16 cellular contexts compared by ENCODE assay signal in the genomic region with DNA sequence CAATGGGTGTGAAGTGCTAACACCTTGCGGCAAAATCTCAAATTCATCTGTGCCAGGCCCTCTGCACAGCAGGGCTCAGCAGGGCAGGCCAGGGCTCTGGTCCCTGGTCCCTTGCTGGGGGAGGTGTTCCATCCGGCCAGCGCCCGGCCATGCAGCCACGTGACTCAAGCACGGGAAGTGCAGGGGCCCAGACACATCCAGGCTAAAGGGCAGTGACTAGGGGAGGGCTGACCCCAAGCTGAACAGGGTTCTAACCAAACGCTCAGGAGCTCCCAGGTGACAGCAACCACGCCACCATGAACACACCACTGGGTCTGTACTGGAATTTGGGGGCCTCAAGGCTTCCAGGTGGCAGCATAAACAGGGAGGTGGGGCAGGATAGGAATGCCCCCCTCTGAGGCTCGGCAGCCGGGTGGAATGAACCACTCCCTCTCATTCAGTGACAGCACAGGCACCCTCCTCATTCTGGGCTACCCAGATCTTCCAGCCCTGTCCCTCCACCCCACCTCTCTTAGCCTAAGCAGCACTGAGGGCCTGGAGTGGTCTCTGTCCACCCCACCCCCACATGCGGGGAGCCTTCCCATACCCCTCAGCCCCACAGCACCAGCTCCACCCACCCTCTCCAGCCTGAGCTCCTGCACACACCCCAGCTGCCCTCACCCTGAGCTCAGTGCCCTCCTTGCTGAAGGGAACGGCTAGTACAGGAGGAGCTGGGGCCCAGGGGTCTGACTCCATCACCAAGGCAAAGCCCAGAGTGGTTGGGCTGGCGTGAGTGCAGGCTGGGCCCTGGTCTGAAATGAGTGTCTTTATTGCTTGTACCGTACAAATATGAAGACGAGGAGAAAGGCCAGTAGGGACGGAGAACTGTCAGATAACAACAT. TPM values are rescaled to one million over a fixed set of nuclear protein-coding genes. Genes with fewer than 3 reads are reported as not detected.
DNase-seq lines count a peak whose midpoint lies in the region; ATAC-seq, FAIRE-seq and TF ChIP-seq lines count a peak whose summit lies in the region.
"Had no signal": no experiment of that assay in that cellular context is flagged by ENCODE, and none has a peak within 500 bp of the region (broad histone marks: within the 10 kb centered on the region; RNA-seq: fewer than 3 reads in every experiment).

No MANE protein-coding gene starts in this region.

- WGBS in K562 (ENCODE audit: insufficient coverage, low coverage, missing lambda C conversion rate), result 16% methylated on average over 13 of the region's 16 CpGs

- H3K9me1 ChIP-seq in K562 (ENCODE audit: control insufficient read depth, insufficient read depth, low read length), result no peaks in the 10 kb centered on the region

- no peaks in the 10 kb centered on the region for H3K9me2 ChIP-seq in GM23338 (ENCODE audit: insufficient read depth)

- TF ChIP-seq EP300 in K562 (IDR thresholded peaks at IDR 0.05; ENCODE audit: low read length), result no peak

- H3K4me3 ChIP-seq in GM23338 (peak overlapping the region; percentile 13; the same call in 1 of the 2 replicates), K562 (no peak overlapping the region; the same call in 1 of the 2 replicates)
- H3K4me3 ChIP-seq: HAP-1, tibial artery had no signal

- TF ChIP-seq RAD21 in K562 (CRISPR knock-in tag; conservative IDR thresholded peaks at IDR 0.05 in 1 of 2, IDR thresholded peaks at IDR 0.05 in 1 of 2), result no peak

- H4K20me1 ChIP-seq in GM23338 (replicated peaks; ENCODE audit: insufficient read depth), result no peaks in the 10 kb centered on the region
- H4K20me1 ChIP-seq in K562 (replicated peaks; ENCODE audit: control insufficient read depth, insufficient read depth, low read length), result no peaks in the 10 kb centered on the region

- H3K4me3 Mint-ChIP-seq in GM23338, result peak overlapping the region; percentile 39; the same call in 2 of the 3 replicates
- H3K4me3 Mint-ChIP-seq: activated T-cell treated with anti-CD3 and anti-CD28 coated beads, Interleukin-2, amount 50 U/mL, for 4 hours had no signal

- peak overlapping the region; percentile 68 for H3K4me2 ChIP-seq in GM23338
- H3K4me2 ChIP-seq in K562 (ENCODE audit: insufficient read depth, low read length), result peak overlapping the region; percentile 57

- H3K79me2 ChIP-seq in GM23338 (replicated peaks; ENCODE audit: insufficient read depth), result no peaks in the 10 kb centered on the region
- no peaks in the 10 kb centered on the region for H3K79me2 ChIP-seq in K562 (ENCODE audit: control insufficient read depth, insufficient read depth, low read length)

- peak overlapping the region; percentile 63; the same call in 1 of the 2 replicates for H3K27ac ChIP-seq in GM23338 (ENCODE audit: low read depth)
- peak overlapping the region; percentile 70 for H3K27ac ChIP-seq in K562 (ENCODE audit: extremely low read depth, low read depth, low read length)
- H3K27ac ChIP-seq: tibial artery had no signal

- peaks cover 8% of the 10 kb centered on the region; the same call in 2 of the 3 replicates for H3K36me3 Mint-ChIP-seq in GM23338 (ENCODE audit: low read depth)

- in situ Hi-C loops in K562 (cut with MboI), result no loop called here

- DNase-seq in GM23338 (ENCODE audit: low spot score) (peak; percentile 71), K562 (ENCODE audit: extremely low read depth in 1 of 4, low spot score in 3 of 4) (peak; percentile 75 to 88 (median 78)), iPS-NIHi11 (ENCODE audit: low spot score) (peak; percentile 78), sciatic nerve (ENCODE audit: low spot score) (no peak), midbrain (lab: John Stamatoyannopoulos, UW) (no peak), head of caudate nucleus (no peak)
- DNase-seq: activated T-cell treated with anti-CD3 and anti-CD28 coated beads, Interleukin-2, amount 50 U/mL, for 4 hours; foreskin melanocyte; naive thymus-derived CD4-positive, alpha-beta T cell; NCI-H774; stimulated activated CD4-positive, alpha-beta T cell treated with anti-CD3 and anti-CD28 coated beads, Interleukin-4, amount 100 ng/mL, for 4 hours had no signal

- peak overlapping the region; percentile 13 to 86 for H3K9ac ChIP-seq in K562 (ENCODE audit: insufficient read depth in 1 of 2, low read depth in 2 of 2, low read length in 2 of 2)

- H3K4me1 Mint-ChIP-seq in GM23338, result peaks cover 28% of the 10 kb centered on the region

- intact Hi-C loops in K562 (cut with micrococcal nuclease) (loop anchor here (5.0 kb wide), 1 partner anchor 41 kb away; no protein-coding TSS in a partner anchor), sciatic nerve (cut with DNase I) (no loop called here), head of caudate nucleus (cut with DNase I) (loop anchor here (5.0 kb wide), 1 partner anchor 51 kb away; no protein-coding TSS in a partner anchor)

- peak overlapping the region; percentile 92 for H3K27ac Mint-ChIP-seq in GM23338

- H3K27me3 ChIP-seq in GM23338 (ENCODE audit: insufficient read depth) (peaks cover 16% of the 10 kb centered on the region), K562 (ENCODE audit: control insufficient read depth in 2 of 2, insufficient read depth in 2 of 2, low read length in 2 of 2) (no peaks in the 10 kb centered on the region)

- no peaks in the 10 kb centered on the region for H3K9me3 ChIP-seq in K562 (replicated peaks; ENCODE audit: control insufficient read depth, insufficient read depth, low read depth, low read length)
- H3K9me3 ChIP-seq: HAP-1, tibial artery had no signal

- 0 out of 3 replicates have a peak, but pooled peaks cover 1% of the 10 kb centered on the region for H3K9me3 Mint-ChIP-seq in GM23338
- H3K9me3 Mint-ChIP-seq: activated T-cell treated with anti-CD3 and anti-CD28 coated beads, Interleukin-2, amount 50 U/mL, for 4 hours; naive thymus-derived CD4-positive, alpha-beta T cell had no signal

- POLR2A ChIA-PET in K562 (lab: Yijun Ruan, JAX), result interaction anchor here (0.6 to 2.0 kb wide), 4 partner anchors 12 to 57 kb away, joined by 3 to 7 read pairs (median 6); a partner anchor contains a TSS

- H2AFZ ChIP-seq in GM23338, result 0 out of 2 replicates have a peak overlapping the region, but pooled peaks have one; percentile 38
- peak overlapping the region; percentile 37 for H2AFZ ChIP-seq in K562 (ENCODE audit: low read depth, low read length)

- no peak for TF ChIP-seq CTCF in GM23338 (conservative IDR thresholded peaks at IDR 0.05; ENCODE audit: low read depth in 2 of 2)
- TF ChIP-seq CTCF in K562 (IDR thresholded peaks at IDR 0.05 in 2 of 3, conservative IDR thresholded peaks at IDR 0.05 in 1 of 3; ENCODE audit: insufficient read depth in 2 of 3, low read depth in 1 of 3, low read length in 3 of 3), result no peak

- peak; percentile 64 for TF ChIP-seq POLR2A in K562 (conservative IDR thresholded peaks at IDR 0.05)

- BruUV-seq in K562 (replicated peaks; lab: Mats Ljungman, UMichigan), result no TSS peak

- CTCF ChIA-PET in K562 (lab: Yijun Ruan, JAX; ENCODE audit: low intra/inter-chr PET ratio), result no interaction called here

- H3K27me3 Mint-ChIP-seq in GM23338 (ENCODE audit: insufficient read depth, low read depth, poor library complexity), result peaks cover 24% of the 10 kb centered on the region

- FAIRE-seq in K562 (lab: Jason Lieb, UNC), result peak; percentile 91
- FAIRE-seq: bronchial epithelial cell had no signal

- peak; percentile 75 for ATAC-seq in GM23338
- peak; percentile 90 for ATAC-seq in K562
- ATAC-seq in sciatic nerve, result peak; percentile 71
- no peak for ATAC-seq in GM21360 (IDR thresholded peaks at IDR 0.05; ENCODE audit: unreplicated experiment)
- ATAC-seq in GM21723 (IDR thresholded peaks at IDR 0.05; ENCODE audit: unreplicated experiment), result no peak
- ATAC-seq: activated T-cell treated with anti-CD3 and anti-CD28 coated beads, Interleukin-2, amount 50 U/mL, for 4 hours had no signal

- H3F3A ChIP-seq in GM23338 (replicated peaks; ENCODE audit: low read depth), result 0 out of 2 replicates have a peak, but pooled peaks cover 3% of the 10 kb centered on the region

- H3K36me3 ChIP-seq in GM23338 (ENCODE audit: insufficient read depth), result no peaks in the 10 kb centered on the region
- H3K36me3 ChIP-seq in K562 (ENCODE audit: control insufficient read depth, insufficient read depth, low read length), result peaks cover 41% of the 10 kb centered on the region; the same call in 2 of the 3 replicates

- H3K4me1 ChIP-seq in GM23338 (ENCODE audit: insufficient read depth) (peaks cover 21% of the 10 kb centered on the region), K562 (replicated peaks in 1 of 2; ENCODE audit: control insufficient read depth in 2 of 2, insufficient read depth in 2 of 2, low read length in 2 of 2) (peaks cover 25 to 53% of the 10 kb centered on the region in 2 experiments)
- H3K4me1 ChIP-seq: HAP-1 had no signal

RNA-seq across cellular contexts. Expression of a gene that starts 5.3 kb away (rescaled TPM):
- 0.39 and 7.1 TPM in 2 replicates for total RNA-seq in GM23338 (2014; rRNA removed; shearing (Covaris generic))
- 2.2 and 3.3 TPM in 2 replicates for polyA plus RNA-seq in GM23338 (2016; fragmentation: Nextera tagmentation; extraction: Ambion mirVana)
- total RNA-seq in K562 (2011; cell fraction: chromatin; rRNA removed; ENCODE audit: low replicate concordance), result 0.21 TPM in 1 of 2 replicates, not detected in the other
- total RNA-seq in K562 (2011; cell fraction: nucleolus; rRNA removed), result not detected in 2 replicates
- not detected in 2 replicates for total RNA-seq in K562 (2011; cell fraction: nucleoplasm; rRNA removed)
- total RNA-seq in K562 (2014; rRNA removed), result 0.08 TPM in 1 of 2 replicates, not detected in the other
- not detected in 2 replicates for total RNA-seq in K562 (2014; rRNA removed; fragmentation: Illumina TruSeq; extraction: Trizol)
- not detected in 2 replicates for total RNA-seq in K562 (2015; rRNA removed; fragmentation: Illumina TruSeq; extraction: Trizol)
- not detected in 2 replicates for total RNA-seq in K562 (2021)
- 0.04 TPM in 1 of 2 replicates, not detected in the other for polyA plus RNA-seq in K562 (2011; rRNA removed)
- polyA plus RNA-seq in K562 (2011; cell fraction: cytosol; rRNA removed), result 0.03 and 0.21 TPM in 2 replicates
- polyA plus RNA-seq in K562 (2011; cell fraction: nucleus; rRNA removed), result 0.09 and 0.24 TPM in 2 replicates
- 0.14 TPM in 1 of 2 replicates, not detected in the other for polyA plus RNA-seq in K562 (2012)
- not detected in 2 replicates for polyA plus RNA-seq in K562 (2014; fragmentation: Illumina TruSeq; extraction: Trizol)
- polyA plus RNA-seq in K562 (2014; fragmentation: Nextera tagmentation; extraction: Ambion mirVana), result not detected
- 0.19 and 0.32 TPM in 2 replicates for polyA plus RNA-seq in K562 (2014; rRNA removed)
- polyA minus RNA-seq in K562 (2011; rRNA and poly(A)+ RNA removed), result not detected in 2 replicates
- polyA minus RNA-seq in K562 (2011; cell fraction: cytosol; rRNA and poly(A)+ RNA removed), result not detected in 2 replicates
- polyA minus RNA-seq in K562 (2011; cell fraction: nucleus; rRNA and poly(A)+ RNA removed), result not detected in 2 replicates
- 0.40 TPM for total RNA-seq in sciatic nerve
- total RNA-seq: bronchial epithelial cell had no signal
- polyA plus RNA-seq: naive thymus-derived CD4-positive, alpha-beta T cell had no signal

RNA-seq across cellular contexts. Expression of a gene that starts 13.6 kb away (rescaled TPM):
- 0.35 and 0.63 TPM in 2 replicates for total RNA-seq in GM23338 (2014; rRNA removed; shearing (Covaris generic))
- polyA plus RNA-seq in GM23338 (2016; fragmentation: Nextera tagmentation; extraction: Ambion mirVana) (0.23 and 1.0 TPM in 2 replicates), K562 (2011; rRNA removed) (0.03 and 0.14 TPM in 2 replicates), K562 (2014; fragmentation: Illumina TruSeq; extraction: Trizol) (not detected in 2 replicates), K562 (2014; fragmentation: Nextera tagmentation; extraction: Ambion mirVana) (under 1 TPM in 1 of 2 experiments, not detected in 1; 0.06 TPM), K562 (2014; rRNA removed) (not detected in 2 replicates)
- total RNA-seq in K562 (2011; cell fraction: chromatin; rRNA removed; ENCODE audit: low replicate concordance), result not detected in 2 replicates
- total RNA-seq in K562 (2011; cell fraction: nucleolus; rRNA removed), result 0.33 TPM in 1 of 2 replicates, not detected in the other
- not detected in 2 replicates for total RNA-seq in K562 (2011; cell fraction: nucleoplasm; rRNA removed)
- total RNA-seq in K562 (2014; rRNA removed) (not detected in 2 replicates), K562 (2014; rRNA removed; fragmentation: Illumina TruSeq; extraction: Trizol) (not detected in 2 replicates), K562 (2015; rRNA removed; fragmentation: Illumina TruSeq; extraction: Trizol) (not detected in 2 replicates), K562 (2021) (not detected in 2 replicates), sciatic nerve (not detected)
- polyA plus RNA-seq in K562 (2011; cell fraction: cytosol; rRNA removed), result 0.01 TPM in 1 of 2 replicates, not detected in the other
- polyA plus RNA-seq in K562 (2011; cell fraction: nucleus; rRNA removed), result 0.18 TPM in 1 of 2 replicates, not detected in the other
- polyA plus RNA-seq in K562 (2012), result 0.04 TPM in 1 of 2 replicates, not detected in the other
- not detected in 2 replicates for polyA minus RNA-seq in K562 (2011; rRNA and poly(A)+ RNA removed)
- not detected in 2 replicates for polyA minus RNA-seq in K562 (2011; cell fraction: cytosol; rRNA and poly(A)+ RNA removed)
- not detected in 2 replicates for polyA minus RNA-seq in K562 (2011; cell fraction: nucleus; rRNA and poly(A)+ RNA removed)
- total RNA-seq: activated T-cell treated with anti-CD3 and anti-CD28 coated beads, Interleukin-2, amount 50 U/mL, for 4 hours; bronchial epithelial cell; naive thymus-derived CD4-positive, alpha-beta T cell had no signal
- polyA plus RNA-seq: naive thymus-derived CD4-positive, alpha-beta T cell had no signal

RNA-seq across cellular contexts. Expression of a gene that starts 40.6 kb away (rescaled TPM):
- 13.7 and 14.5 TPM in 2 replicates for total RNA-seq in GM23338 (2014; rRNA removed; shearing (Covaris generic))
- polyA plus RNA-seq in GM23338 (2016; fragmentation: Nextera tagmentation; extraction: Ambion mirVana), result 5.4 and 5.9 TPM in 2 replicates
- total RNA-seq in K562 (2011; cell fraction: chromatin; rRNA removed; ENCODE audit: low replicate concordance), result 10.1 and 28.7 TPM in 2 replicates
- total RNA-seq in K562 (2011; cell fraction: nucleolus; rRNA removed), result 16.7 and 18.8 TPM in 2 replicates
- total RNA-seq in K562 (2011; cell fraction: nucleoplasm; rRNA removed), result 14.9 and 18.2 TPM in 2 replicates
- total RNA-seq in K562 (2014; rRNA removed), result 6.4 TPM in 2 replicates
- total RNA-seq in K562 (2014; rRNA removed; fragmentation: Illumina TruSeq; extraction: Trizol), result 0.86 and 1.6 TPM in 2 replicates
- total RNA-seq in K562 (2015; rRNA removed; fragmentation: Illumina TruSeq; extraction: Trizol), result 3.6 and 3.9 TPM in 2 replicates
- total RNA-seq in K562 (2021), result 8.0 TPM in 2 replicates
- polyA plus RNA-seq in K562 (2011; rRNA removed), result 1.9 and 3.3 TPM in 2 replicates
- 2.3 and 5.5 TPM in 2 replicates for polyA plus RNA-seq in K562 (2011; cell fraction: cytosol; rRNA removed)
- polyA plus RNA-seq in K562 (2011; cell fraction: nucleus; rRNA removed), result 23.5 and 27.3 TPM in 2 replicates
- polyA plus RNA-seq in K562 (2012), result 5.9 and 7.2 TPM in 2 replicates
- 1.4 and 3.9 TPM in 2 replicates for polyA plus RNA-seq in K562 (2014; fragmentation: Illumina TruSeq; extraction: Trizol)
- polyA plus RNA-seq in K562 (2014; fragmentation: Nextera tagmentation; extraction: Ambion mirVana), result under 1 TPM in 1 of 2 experiments, not detected in 1; 0.01 TPM
- 6.0 and 7.3 TPM in 2 replicates for polyA plus RNA-seq in K562 (2014; rRNA removed)
- 1.2 and 2.3 TPM in 2 replicates for polyA minus RNA-seq in K562 (2011; rRNA and poly(A)+ RNA removed)
- polyA minus RNA-seq in K562 (2011; cell fraction: cytosol; rRNA and poly(A)+ RNA removed), result 6.0 and 8.8 TPM in 2 replicates
- polyA minus RNA-seq in K562 (2011; cell fraction: nucleus; rRNA and poly(A)+ RNA removed), result 6.1 and 7.6 TPM in 2 replicates
- total RNA-seq in sciatic nerve, result 19.8 TPM

RNA-seq across cellular contexts. Expression of a gene that starts 53.4 kb away (rescaled TPM):
- total RNA-seq in GM23338 (2014; rRNA removed; shearing (Covaris generic)), result 105 and 123 TPM in 2 replicates
- polyA plus RNA-seq in GM23338 (2016; fragmentation: Nextera tagmentation; extraction: Ambion mirVana) (16.6 and 17.6 TPM in 2 replicates), K562 (2011; rRNA removed) (90.8 and 133 TPM in 2 replicates), K562 (2014; fragmentation: Illumina TruSeq; extraction: Trizol) (108 and 132 TPM in 2 replicates), K562 (2014; fragmentation: Nextera tagmentation; extraction: Ambion mirVana) (1 to 10 TPM; 1.1 TPM), K562 (2014; rRNA removed) (85.4 and 108 TPM in 2 replicates)
- total RNA-seq in K562 (2011; cell fraction: chromatin; rRNA removed; ENCODE audit: low replicate concordance), result 290 and 653 TPM in 2 replicates
- 340 and 358 TPM in 2 replicates for total RNA-seq in K562 (2011; cell fraction: nucleolus; rRNA removed)
- 338 and 343 TPM in 2 replicates for total RNA-seq in K562 (2011; cell fraction: nucleoplasm; rRNA removed)
- total RNA-seq in K562 (2014; rRNA removed) (61.1 and 83.7 TPM in 2 replicates), K562 (2014; rRNA removed; fragmentation: Illumina TruSeq; extraction: Trizol) (44.7 and 55.7 TPM in 2 replicates), K562 (2015; rRNA removed; fragmentation: Illumina TruSeq; extraction: Trizol) (67.4 and 67.7 TPM in 2 replicates), K562 (2021) (120 and 127 TPM in 2 replicates), sciatic nerve (130 TPM)
- polyA plus RNA-seq in K562 (2011; cell fraction: cytosol; rRNA removed), result 112 and 119 TPM in 2 replicates
- 493 and 545 TPM in 2 replicates for polyA plus RNA-seq in K562 (2011; cell fraction: nucleus; rRNA removed)
- polyA plus RNA-seq in K562 (2012), result 76.0 and 79.7 TPM in 2 replicates
- 47.0 and 54.6 TPM in 2 replicates for polyA minus RNA-seq in K562 (2011; rRNA and poly(A)+ RNA removed)
- 48.0 and 50.7 TPM in 2 replicates for polyA minus RNA-seq in K562 (2011; cell fraction: cytosol; rRNA and poly(A)+ RNA removed)
- 66.6 and 101 TPM in 2 replicates for polyA minus RNA-seq in K562 (2011; cell fraction: nucleus; rRNA and poly(A)+ RNA removed)

Comparison
In these comparisons a context has a peak if more than half of its experiments do, and no peak if none do; other contexts are left out.
1. ATAC-seq: peak in GM23338 (single experiment), K562 (single experiment) and sciatic nerve (single experiment); none in GM21360 (single experiment) and GM21723 (single experiment).
2. DNase-seq: peak in GM23338 (single experiment), K562 (4 of 4) and iPS-NIHi11 (single experiment); none in sciatic nerve (single experiment), midbrain (single experiment) and head of caudate nucleus (0 of 42).